In the genomic region with DNA sequence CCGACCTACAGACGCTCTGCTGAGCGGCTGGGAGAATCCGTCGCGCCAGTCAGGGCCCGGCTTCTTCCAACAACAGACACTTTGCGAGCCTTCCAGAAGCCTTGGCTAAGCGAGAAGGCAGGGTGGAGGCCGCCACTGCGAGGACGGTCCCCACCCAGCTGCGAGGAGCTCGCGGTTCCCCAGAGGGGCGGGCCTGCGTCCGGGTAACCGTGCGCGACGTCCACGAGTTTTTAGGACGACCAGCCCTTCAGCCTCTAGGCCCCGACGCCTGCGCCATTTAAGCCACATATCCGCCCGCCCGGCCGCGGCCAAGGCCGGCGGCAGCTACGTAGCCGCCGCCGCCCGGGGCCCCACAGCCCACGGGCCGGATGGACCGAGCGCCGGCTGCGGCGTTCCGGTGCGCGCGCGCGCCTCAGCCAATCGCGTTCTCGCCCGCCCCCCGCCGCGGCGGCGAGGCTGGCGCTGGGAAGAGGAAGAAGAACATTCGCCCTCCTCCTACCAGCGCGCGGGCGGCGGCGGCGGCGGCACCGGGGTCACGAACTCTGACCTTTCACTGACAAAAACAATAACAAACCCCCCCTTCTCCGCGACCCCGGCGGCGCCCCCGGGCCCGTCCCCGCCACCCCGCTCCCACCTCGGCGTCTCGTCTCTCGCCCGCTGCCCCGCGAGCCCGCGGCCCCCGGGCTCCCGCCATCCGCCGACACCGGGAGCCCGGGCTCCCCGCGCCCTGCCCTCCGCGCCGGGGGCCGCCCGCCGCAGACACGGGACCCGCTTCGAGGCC, we compare ENCODE assay signal across 8 cellular contexts. TPM values are rescaled to one million over a fixed set of nuclear protein-coding genes. Genes with fewer than 3 reads are reported as not detected.
DNase-seq lines count a peak whose midpoint lies in the region; ATAC-seq and TF ChIP-seq lines count a peak whose summit lies in the region.

Gene NR2C2 (plus strand): TSS at position 479 of the 781 bp plus-strand sequence. CDS start 56,332 bp downstream, outside the sequence.

- peak within 1 kb of the TSS; percentile 100 for H3K27ac Mint-ChIP-seq in activated T-helper 17 cell treated with anti-CD3 and anti-CD28 coated beads, Interleukin-2, amount 50 U/mL, for 72 hours
- H3K27ac Mint-ChIP-seq in natural killer cell treated with Interleukin-12 subunit alpha and Interleukin-12 subunit beta and Interleukin-15 and Interleukin-18, amount 100 ng/mL, for 72 hours: peak within 1 kb of the TSS; percentile 98

- peaks cover 44% of the 10 kb centered on the region for H3K36me3 ChIP-seq in RWPE2 (ENCODE audit: low read depth)

- H3K27me3 ChIP-seq in RWPE2 (ENCODE audit: insufficient read depth, poor library complexity, severe bottlenecking): no peaks in the 10 kb centered on the region

- peak within 1 kb of the TSS; percentile 93 for H3K27ac ChIP-seq in RWPE2 (ENCODE audit: poor library complexity, severe bottlenecking)

- H3K4me1 ChIP-seq in RWPE2 (ENCODE audit: insufficient read depth, poor library complexity, severe bottlenecking): peaks cover 15% of the 10 kb centered on the region

- peak within 1 kb of the TSS; percentile 98 for H3K4me3 Mint-ChIP-seq in activated T-helper 17 cell treated with anti-CD3 and anti-CD28 coated beads, Interleukin-2, amount 50 U/mL, for 72 hours
- H3K4me3 Mint-ChIP-seq in natural killer cell treated with Interleukin-12 subunit alpha and Interleukin-12 subunit beta and Interleukin-15 and Interleukin-18, amount 100 ng/mL, for 72 hours: peak within 1 kb of the TSS; percentile 99

- no peaks in the 10 kb centered on the region for H3K9me3 Mint-ChIP-seq in activated T-helper 17 cell treated with anti-CD3 and anti-CD28 coated beads, Interleukin-2, amount 50 U/mL, for 72 hours
- no peaks in the 10 kb centered on the region for H3K9me3 Mint-ChIP-seq in natural killer cell treated with Interleukin-12 subunit alpha and Interleukin-12 subunit beta and Interleukin-15 and Interleukin-18, amount 100 ng/mL, for 72 hours

- peak within 1 kb of the TSS; percentile 90 for H3K4me3 ChIP-seq in RWPE2 (ENCODE audit: severe bottlenecking)

- peaks cover 63% of the 10 kb centered on the region for H3K36me3 Mint-ChIP-seq in activated T-helper 17 cell treated with anti-CD3 and anti-CD28 coated beads, Interleukin-2, amount 50 U/mL, for 72 hours (ENCODE audit: low read depth)
- H3K36me3 Mint-ChIP-seq in natural killer cell treated with Interleukin-12 subunit alpha and Interleukin-12 subunit beta and Interleukin-15 and Interleukin-18, amount 100 ng/mL, for 72 hours: peaks cover 13% of the 10 kb centered on the region

- DNase-seq in DMS53 treated with DMSO at 0.1 percent for 48 hours (lab: John Stamatoyannopoulos, UW; ENCODE audit: unreplicated experiment): peak; percentile 7
- peak; percentile 69 for DNase-seq in KG1 (lab: John Stamatoyannopoulos, UW)
- DNase-seq in RWPE2 (ENCODE audit: low spot score): peak; percentile 74
- DNase-seq in fibroblast of peridontal ligament (ENCODE audit: extremely low read depth): peak; percentile 41
- peak; percentile 92 for DNase-seq in natural killer cell treated with Interleukin-12 subunit alpha and Interleukin-12 subunit beta and Interleukin-15 and Interleukin-18, amount 100 ng/mL, for 72 hours (ENCODE audit: low spot score)
- DNase-seq in stimulated activated naive CD4-positive, alpha-beta T cell treated with Interleukin-2 at 50 U/mL for 16 hours (lab: John Stamatoyannopoulos, UW): peak; percentile 81

- peak; percentile 49 for ATAC-seq in GM21717 (IDR thresholded peaks at IDR 0.05; ENCODE audit: unreplicated experiment)
- ATAC-seq in RWPE2 (ENCODE audit: low read depth): peak; percentile 63
- peak; percentile 74 for ATAC-seq in activated T-helper 17 cell treated with anti-CD3 and anti-CD28 coated beads, Interleukin-2, amount 50 U/mL, for 72 hours (replicated peaks)
- peak; percentile 85 for ATAC-seq in natural killer cell treated with Interleukin-12 subunit alpha and Interleukin-12 subunit beta and Interleukin-15 and Interleukin-18, amount 100 ng/mL, for 72 hours

- H3K4me1 Mint-ChIP-seq in activated T-helper 17 cell treated with anti-CD3 and anti-CD28 coated beads, Interleukin-2, amount 50 U/mL, for 72 hours: peaks cover 16% of the 10 kb centered on the region
- H3K4me1 Mint-ChIP-seq in natural killer cell treated with Interleukin-12 subunit alpha and Interleukin-12 subunit beta and Interleukin-15 and Interleukin-18, amount 100 ng/mL, for 72 hours (ENCODE audit: low read depth in 2 of 2): peaks cover 30 to 34% of the 10 kb centered on the region in 2 donors

- no peaks in the 10 kb centered on the region for H3K27me3 Mint-ChIP-seq in activated T-helper 17 cell treated with anti-CD3 and anti-CD28 coated beads, Interleukin-2, amount 50 U/mL, for 72 hours
- no peaks in the 10 kb centered on the region for H3K27me3 Mint-ChIP-seq in natural killer cell treated with Interleukin-12 subunit alpha and Interleukin-12 subunit beta and Interleukin-15 and Interleukin-18, amount 100 ng/mL, for 72 hours

- H3K9me3 ChIP-seq in RWPE2 (ENCODE audit: severe bottlenecking): no peaks in the 10 kb centered on the region

- TF ChIP-seq CTCF in RWPE2 (IDR thresholded peaks at IDR 0.05; ENCODE audit: poor library complexity, severe bottlenecking): no peak

RNA-seq across cellular contexts. Expression of gene NR2C2, which starts in this region (rescaled TPM):
- 10 to 100 TPM; 45.4 to 50.6 TPM for total RNA-seq in activated T-helper 17 cell treated with anti-CD3 and anti-CD28 coated beads, Interleukin-2, amount 50 U/mL, for 72 hours
- total RNA-seq in natural killer cell treated with Interleukin-12 subunit alpha and Interleukin-12 subunit beta and Interleukin-15 and Interleukin-18, amount 100 ng/mL, for 72 hours: 10 to 100 TPM; 58.3 to 74.3 TPM

Comparison
In these comparisons a context has a peak if more than half of its experiments do, and no peak if none do; other contexts are left out.
1. Peak in every context shown above with its lines: DNase-seq, ATAC-seq, H3K4me3 ChIP-seq and H3K27ac ChIP-seq.
2. DNase-seq: peak in every context shown above with its lines; median percentile 92 in natural killer cell treated with Interleukin-12 subunit alpha and Interleukin-12 subunit beta and Interleukin-15 and Interleukin-18, amount 100 ng/mL, for 72 hours; 81 in stimulated activated naive CD4-positive, alpha-beta T cell treated with Interleukin-2 at 50 U/mL for 16 hours; 74 in RWPE2; 69 in KG1; 41 in fibroblast of peridontal ligament; 7 in DMS53 treated with DMSO at 0.1 percent for 48 hours.